In the genomic region with DNA sequence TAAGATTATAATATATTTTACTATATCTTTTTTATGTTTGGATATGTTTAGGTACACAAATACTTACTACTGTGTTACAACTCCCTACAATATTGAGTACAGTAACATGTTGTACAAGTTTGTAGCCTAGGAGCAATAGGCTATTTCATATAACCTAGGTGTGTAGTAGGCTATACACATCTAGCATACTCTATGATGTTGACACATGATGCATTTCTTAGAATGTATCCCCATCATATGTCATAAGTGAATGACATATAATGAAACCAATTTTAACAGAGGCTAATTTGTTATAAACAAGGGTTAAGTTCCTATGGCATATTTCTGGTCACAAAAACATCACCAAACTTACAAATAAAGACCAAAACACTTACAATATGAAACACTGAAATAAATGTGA, we compare ENCODE assay signal across 26 cellular contexts.
"Had no signal": no experiment of that assay in that cellular context is flagged by ENCODE, and none has a peak within 500 bp of the region (broad histone marks: within the 10 kb centered on the region; RNA-seq: fewer than 3 reads in every experiment).

No MANE protein-coding gene starts in this region.

- DNase-seq: colonic mucosa; cortex of kidney; effector CD8-positive, alpha-beta T cell; effector memory CD8-positive, alpha-beta T cell; endodermal cell; erythroblast; esophagus squamous epithelium; foreskin fibroblast; foreskin melanocyte; heart left ventricle; hypothalamus; immature natural killer cell; left cardiac atrium; left lung; left ventricle myocardium superior; lower lobe of right lung; mesenchymal stem cell; mucosa of descending colon; naive B cell; naive thymus-derived CD8-positive, alpha-beta T cell had no signal

- H3K9me3 Mint-ChIP-seq: dendritic cell treated with granulocyte-macrophage colony-stimulating factor and Interleukin-4, amounts not matched to agents 40 ng/mL and 50 ng/mL, for 4 days; effector memory CD8-positive, alpha-beta T cell had no signal

- H3K4me3 Mint-ChIP-seq: dendritic cell treated with granulocyte-macrophage colony-stimulating factor and Interleukin-4, amounts not matched to agents 40 ng/mL and 50 ng/mL, for 4 days; effector memory CD8-positive, alpha-beta T cell; endodermal cell; mesothelial cell of epicardium; naive B cell had no signal

- FAIRE-seq: endometrium, keratinocyte had no signal

- H3K27ac Mint-ChIP-seq: dendritic cell treated with granulocyte-macrophage colony-stimulating factor and Interleukin-4, amounts not matched to agents 40 ng/mL and 50 ng/mL, for 4 days; endodermal cell; mesothelial cell of epicardium had no signal

- H3K27me3 Mint-ChIP-seq: dendritic cell treated with granulocyte-macrophage colony-stimulating factor and Interleukin-4, amounts not matched to agents 40 ng/mL and 50 ng/mL, for 4 days; effector memory CD8-positive, alpha-beta T cell; naive B cell; naive thymus-derived CD8-positive, alpha-beta T cell had no signal

- H3K4me1 Mint-ChIP-seq: endodermal cell, mesothelial cell of epicardium had no signal

- ATAC-seq: esophagus mucosa, gastroesophageal sphincter, heart left ventricle, left cardiac atrium, left lung, left ventricle myocardium superior, lower lobe of right lung, mucosa of descending colon had no signal
